14 cellular contexts compared by ENCODE assay signal in the genomic region with DNA sequence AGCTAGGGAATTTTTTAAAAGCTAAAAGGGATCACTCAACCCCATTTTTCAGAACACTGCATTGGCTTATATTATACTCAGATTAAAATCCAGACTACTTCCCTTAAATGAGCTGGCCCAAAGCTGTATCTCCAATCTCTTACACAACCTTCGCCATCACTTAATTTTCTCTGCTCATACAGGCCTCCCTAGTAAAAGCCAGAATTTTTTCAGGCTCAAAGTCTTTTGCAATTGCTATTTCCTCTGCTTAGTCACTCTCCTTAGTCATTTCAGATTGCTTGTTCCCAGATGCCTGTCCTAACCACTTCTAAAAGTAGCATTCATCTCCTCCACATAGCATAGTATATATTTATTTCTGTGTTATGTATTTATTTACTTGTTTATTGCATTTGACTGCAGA.
DNase-seq lines count a peak whose midpoint lies in the region; ATAC-seq, FAIRE-seq and TF ChIP-seq lines count a peak whose summit lies in the region.
"Had no signal": no experiment of that assay in that cellular context is flagged by ENCODE, and none has a peak within 500 bp of the region (broad histone marks: within the 10 kb centered on the region; RNA-seq: fewer than 3 reads in every experiment).

No MANE protein-coding gene starts in this region.

- no peaks in the 10 kb centered on the region for H3K27me3 Mint-ChIP-seq in HFFc6 (ENCODE audit: insufficient read depth)

- H3K4me2 ChIP-seq in smooth muscle cell: peak overlapping the region; percentile 59

- ATAC-seq in HG03280 (IDR thresholded peaks at IDR 0.05; ENCODE audit: unreplicated experiment): no peak
- ATAC-seq in GM18519 (IDR thresholded peaks at IDR 0.05; ENCODE audit: low FRiP score, unreplicated experiment): no peak
- ATAC-seq: mucosa of descending colon, sciatic nerve had no signal

- H3K4me1 ChIP-seq in smooth muscle cell (ENCODE audit: low read depth): peaks cover 10% of the 10 kb centered on the region
- no peaks in the 10 kb centered on the region for H3K4me1 ChIP-seq in uterus

- H3F3A ChIP-seq in smooth muscle cell (ENCODE audit: low read depth): peaks cover 4% of the 10 kb centered on the region

- no peak for TF ChIP-seq POLR2A in uterus (IDR thresholded peaks at IDR 0.05)

- H3K27me3 ChIP-seq in smooth muscle cell (ENCODE audit: low read depth) (no peaks in the 10 kb centered on the region), uterus (no peaks in the 10 kb centered on the region)

- peak; percentile 16 for DNase-seq in HFFc6
- peak; percentile 79 for DNase-seq in SKM-1 treated with dmso at 0.1 percent for 144 hours (lab: John Stamatoyannopoulos, UW; ENCODE audit: unreplicated experiment)
- DNase-seq in fibroblast of pulmonary artery (ENCODE audit: low read depth): peak; percentile 79
- no peak for DNase-seq in smooth muscle cell (lab: John Stamatoyannopoulos, UW; ENCODE audit: unreplicated experiment)
- no peak for DNase-seq in GM19239 (ENCODE audit: insufficient read length, low spot score)
- DNase-seq in uterus: no peak
- DNase-seq: activated CD4-positive, alpha-beta T cell treated with anti-CD3 and anti-CD28 coated beads for 1 hour; cortex of kidney; DMS79; hypothalamus; mucosa of descending colon had no signal

- FAIRE-seq in GM19239 (lab: Jason Lieb, UNC): no peak

- H3K4me1 Mint-ChIP-seq in HFFc6 (ENCODE audit: low read depth): no peaks in the 10 kb centered on the region

- H3K27ac ChIP-seq in smooth muscle cell (ENCODE audit: low read depth) (peak overlapping the region; percentile 74), uterus (no peak overlapping the region)

- no peaks in the 10 kb centered on the region for H3K36me3 ChIP-seq in smooth muscle cell (ENCODE audit: low read depth)
- H3K36me3 ChIP-seq in uterus: no peaks in the 10 kb centered on the region

- H2AFZ ChIP-seq in smooth muscle cell (ENCODE audit: low read depth): no peak overlapping the region

- H3K9ac ChIP-seq in smooth muscle cell (ENCODE audit: low read depth): no peak overlapping the region

- no peaks in the 10 kb centered on the region for H3K36me3 Mint-ChIP-seq in HFFc6 (ENCODE audit: low read depth)

- TF ChIP-seq CTCF in HFFc6 (IDR thresholded peaks at IDR 0.05): no peak
- TF ChIP-seq CTCF in fibroblast of pulmonary artery (IDR thresholded peaks at IDR 0.05; ENCODE audit: low read length, missing control alignments): no peak
- no peak for TF ChIP-seq CTCF in smooth muscle cell (IDR thresholded peaks at IDR 0.05; ENCODE audit: borderline replicate concordance, insufficient read depth, poor library complexity, severe bottlenecking)
- no peak for TF ChIP-seq CTCF in uterus (IDR thresholded peaks at IDR 0.05)

- WGBS in smooth muscle cell (ENCODE audit: low lambda C conversion rate): 9% methylated on average over 1 of the region's 1 CpG

- intact Hi-C loops in uterus (cut with DNase I; ENCODE audit: low total_unique reads): no loop called here

- H3K4me3 Mint-ChIP-seq in HFFc6: no peak overlapping the region

- peak overlapping the region; percentile 42; the same call in 1 of the 2 replicates for H3K27ac Mint-ChIP-seq in HFFc6

- H3K9me3 ChIP-seq in smooth muscle cell (replicated peaks; ENCODE audit: low read depth) (no peaks in the 10 kb centered on the region), uterus (no peaks in the 10 kb centered on the region)
- H3K9me3 ChIP-seq: mucosa of descending colon had no signal

- H3K79me2 ChIP-seq in smooth muscle cell (ENCODE audit: low read depth): no peaks in the 10 kb centered on the region

- H3K4me3 ChIP-seq in fibroblast of pulmonary artery (replicated peaks; ENCODE audit: low read depth, low read length) (no peak overlapping the region), smooth muscle cell (no peak overlapping the region), uterus (no peak overlapping the region)
- H3K4me3 ChIP-seq: mucosa of descending colon had no signal

- H4K20me1 ChIP-seq in smooth muscle cell (ENCODE audit: low read depth): no peaks in the 10 kb centered on the region

- peaks cover 9% of the 10 kb centered on the region for H3K9me3 Mint-ChIP-seq in HFFc6

Comparison
In these comparisons a context has a peak if more than half of its experiments do, and no peak if none do; other contexts are left out.
1. DNase-seq: peak in HFFc6 (single experiment), SKM-1 treated with dmso at 0.1 percent for 144 hours (single experiment) and fibroblast of pulmonary artery (single experiment); none in smooth muscle cell (single experiment), GM19239 (single experiment) and uterus (0 of 2).